In the genomic region with DNA sequence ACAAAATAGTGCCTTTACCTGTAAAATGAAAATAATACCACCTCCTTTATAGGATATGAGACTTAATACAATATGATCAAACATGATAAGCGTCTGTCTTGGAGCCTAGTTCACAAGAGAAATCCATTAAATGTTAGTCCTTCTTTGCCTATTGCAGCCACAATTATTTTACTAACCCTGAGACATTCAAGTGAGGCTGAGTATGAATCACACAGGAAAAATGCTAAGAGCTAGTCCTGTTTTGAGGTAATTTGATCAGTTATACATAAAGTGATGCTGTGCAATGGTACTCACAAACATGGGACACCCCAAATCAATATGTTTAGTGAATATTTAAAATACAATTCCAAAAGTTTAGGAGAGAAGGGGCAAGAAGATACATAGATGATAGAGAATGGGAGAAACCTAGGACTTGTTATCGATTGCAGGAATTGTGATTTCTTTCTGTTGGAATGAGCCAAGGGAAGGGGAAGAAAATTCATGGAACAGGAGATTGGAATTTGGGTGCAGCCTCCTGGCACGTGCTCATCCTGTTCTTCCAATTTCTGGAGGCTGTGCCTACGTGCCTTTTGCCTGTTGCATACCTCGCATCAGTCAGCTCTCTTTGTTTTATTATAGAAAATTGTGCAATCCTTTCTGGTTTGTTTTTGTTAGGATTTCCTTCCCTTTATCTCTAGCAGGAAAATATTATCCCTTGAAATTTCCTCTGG, we compare ENCODE assay signal across 13 cellular contexts. TPM values are rescaled to one million over a fixed set of nuclear protein-coding genes. Genes with fewer than 3 reads are reported as not detected.
DNase-seq lines count a peak whose midpoint lies in the region; ATAC-seq, FAIRE-seq and TF ChIP-seq lines count a peak whose summit lies in the region.
"Had no signal": no experiment of that assay in that cellular context is flagged by ENCODE, and none has a peak within 500 bp of the region (broad histone marks: within the 10 kb centered on the region; RNA-seq: fewer than 3 reads in every experiment).

No MANE protein-coding gene starts in this region.

- DNase-seq in EH (ENCODE audit: low read depth) = peak; percentile 92
- DNase-seq in RKO (ENCODE audit: low spot score) = peak; percentile 1
- peak; percentile 58 for DNase-seq in epithelial cell of proximal tubule (ENCODE audit: low read depth)
- DNase-seq in pancreas = no peak
- DNase-seq in activated naive CD4-positive, alpha-beta T cell treated with anti-CD3 and anti-CD28 coated beads, Interleukin-2, amount 50 U/mL, for 72 hours (ENCODE audit: low spot score in 2 of 2) = no peak
- DNase-seq in NK-92 treated with Interleukin-12 subunit alpha and Interleukin-12 subunit beta, amount 100 ng/mL, for 24 hours (lab: John Stamatoyannopoulos, UW) = no peak
- DNase-seq: activated CD4-positive, CD25-positive, alpha-beta regulatory T cell treated with anti-CD3 and anti-CD28 coated beads, Interleukin-2, amount 50 U/mL, for 72 hours; activated naive CD4-positive, alpha-beta T cell treated with Interleukin-2 at 50 U/mL for 16 hours; DMS153; lower lobe of right lung; NCI-H1694 treated with DMSO at 0.1 percent for 48 hours had no signal

- ATAC-seq in pancreas (peak in 3 of 4 donors; percentile 36 to 60 (median 41)), GM21723 (IDR thresholded peaks at IDR 0.05; ENCODE audit: unreplicated experiment) (no peak), HG02938 (IDR thresholded peaks at IDR 0.05; ENCODE audit: unreplicated experiment) (no peak)
- no peak for ATAC-seq in activated naive CD4-positive, alpha-beta T cell treated with anti-CD3 and anti-CD28 coated beads, Interleukin-2, amount 50 U/mL, for 72 hours
- ATAC-seq: lower lobe of right lung had no signal

- H3K27ac ChIP-seq in pancreas = no peak overlapping the region
- H3K27ac ChIP-seq: lower lobe of right lung had no signal

- intact Hi-C loops in pancreas (cut with DNase I) = no loop called here

- H3K36me3 ChIP-seq in pancreas = no peaks in the 10 kb centered on the region
- H3K36me3 ChIP-seq: lower lobe of right lung had no signal

- H3K4me3 ChIP-seq in epithelial cell of proximal tubule (ENCODE audit: low read depth, low read length) (no peak overlapping the region), pancreas (no peak overlapping the region)
- H3K4me3 ChIP-seq: lower lobe of right lung had no signal

- no peak for TF ChIP-seq CTCF in epithelial cell of proximal tubule (conservative IDR thresholded peaks at IDR 0.05; ENCODE audit: low read depth, low read length)
- TF ChIP-seq CTCF in pancreas (IDR thresholded peaks at IDR 0.05) = no peak

- H3K36me3 Mint-ChIP-seq in activated naive CD4-positive, alpha-beta T cell treated with anti-CD3 and anti-CD28 coated beads, Interleukin-2, amount 50 U/mL, for 72 hours = peaks cover 5 to 16% of the 10 kb centered on the region in 2 donors

- H3K9me3 ChIP-seq in pancreas = no peaks in the 10 kb centered on the region

- no peak overlapping the region for H3K27ac Mint-ChIP-seq in activated naive CD4-positive, alpha-beta T cell treated with anti-CD3 and anti-CD28 coated beads, Interleukin-2, amount 50 U/mL, for 72 hours

- peaks cover 3 to 10% of the 10 kb centered on the region in 2 donors for H3K9me3 Mint-ChIP-seq in activated naive CD4-positive, alpha-beta T cell treated with anti-CD3 and anti-CD28 coated beads, Interleukin-2, amount 50 U/mL, for 72 hours

- WGBS in pancreas, 2 donors = 50 to 65% methylated on average over 5 of the region's 5 CpGs

- no peaks in the 10 kb centered on the region for H3K4me1 ChIP-seq in pancreas

- no peak for FAIRE-seq in pancreas (lab: Jason Lieb, UNC)

- no peaks in the 10 kb centered on the region for H3K27me3 ChIP-seq in pancreas

RNA-seq across cellular contexts. Expression of gene BACH1, which starts 39.9 kb away (rescaled TPM):
- total RNA-seq in epithelial cell of proximal tubule (16.4 and 24.9 TPM in 2 replicates), pancreas (10 to 100 TPM; 29.3 to 66.2 (median 34.3) TPM)
- polyA plus RNA-seq in pancreas = 1 to 10 TPM; 3.0 to 3.6 TPM
- total RNA-seq in activated naive CD4-positive, alpha-beta T cell treated with anti-CD3 and anti-CD28 coated beads, Interleukin-2, amount 50 U/mL, for 72 hours = 10 to 100 TPM; 22.1 to 40.7 TPM

Comparison
In these comparisons a context has a peak if more than half of its experiments do, and no peak if none do; other contexts are left out.
1. DNase-seq: peak in EH (single experiment), RKO (single experiment) and epithelial cell of proximal tubule (single experiment); none in pancreas (0 of 6), activated naive CD4-positive, alpha-beta T cell treated with anti-CD3 and anti-CD28 coated beads, Interleukin-2, amount 50 U/mL, for 72 hours (0 of 2) and NK-92 treated with Interleukin-12 subunit alpha and Interleukin-12 subunit beta, amount 100 ng/mL, for 24 hours (single experiment).
2. ATAC-seq: peak in pancreas (3 of 4); none in activated naive CD4-positive, alpha-beta T cell treated with anti-CD3 and anti-CD28 coated beads, Interleukin-2, amount 50 U/mL, for 72 hours (0 of 2), GM21723 (single experiment) and HG02938 (single experiment).